Comparison of ENCODE assay signal across 9 cellular contexts in genomic region chr15:65077981-65078352, GRCh38. TPM values are rescaled to one million over a fixed set of nuclear protein-coding genes. Genes with fewer than 3 reads are reported as not detected.
A peak's percentile ranks its signal among the peaks of the same experiment; 100 is the strongest.
DNase-seq lines count a peak whose midpoint lies in the region; ATAC-seq and FAIRE-seq lines count a peak whose summit lies in the region.
"Had no signal": no experiment of that assay in that cellular context is flagged by ENCODE, and none has a peak within 500 bp of the region (broad histone marks: within the 10 kb centered on the region; RNA-seq: fewer than 3 reads in every experiment).

No MANE protein-coding gene starts in this region.

- H3K27ac ChIP-seq in small intestine (ENCODE audit: low read depth in 1 of 2, low read length in 1 of 2) = peak overlapping the region in 1 of 2 donors; percentile 52

- H3K4me1 ChIP-seq in small intestine (ENCODE audit: control insufficient read depth in 2 of 2, insufficient read depth in 1 of 2, low read depth in 1 of 2, low read length in 1 of 2) = peaks cover 0 to 5% of the 10 kb centered on the region in 2 donors

- 9 to 14% (median 12%) methylated on average over 24 of the region's 24 CpGs for WGBS in small intestine, 3 donors

- FAIRE-seq in small intestine (lab: Jason Lieb, UNC) = no peak

- H3K4me3 ChIP-seq in small intestine (ENCODE audit: low read depth in 1 of 2, low read length in 2 of 2) = no peak overlapping the region

- peak; percentile 71 for ATAC-seq in Right ventricle myocardium inferior
- ATAC-seq in left cardiac atrium = peak; percentile 28 to 61
- ATAC-seq in GM21515 (IDR thresholded peaks at IDR 0.05; ENCODE audit: unreplicated experiment) = no peak

- DNase-seq in Right ventricle myocardium inferior (ENCODE audit: missing footprints) (peak; percentile 88), cardiac septum (ENCODE audit: low spot score) (no peak), left cardiac atrium (peak; percentile 74), small intestine (peak; percentile 93), HuH-7.5 (ENCODE audit: low spot score) (no peak), A172 (ENCODE audit: low spot score) (no peak)
- DNase-seq in activated T-helper 9 cell treated with anti-CD3 and anti-CD28 coated beads, Interleukin-2, amount 50 U/mL, for 16 hours (ENCODE audit: low read depth) = peak; percentile 28
- DNase-seq: DND-41 had no signal

- no peaks in the 10 kb centered on the region for H3K27me3 ChIP-seq in small intestine (ENCODE audit: control insufficient read depth in 2 of 2, insufficient read depth in 2 of 2, low read length in 2 of 2)

- no peaks in the 10 kb centered on the region for H3K9me3 ChIP-seq in small intestine (ENCODE audit: control insufficient read depth, low read depth)

- intact Hi-C loops in Right ventricle myocardium inferior (cut with DNase I) (loop anchor here (2.0 kb wide), 1 partner anchor 23 kb away; no protein-coding TSS in a partner anchor), cardiac septum (cut with DNase I) (no loop called here), left cardiac atrium (cut with DNase I) (no loop called here)

- no peaks in the 10 kb centered on the region for H3K36me3 ChIP-seq in small intestine (ENCODE audit: control insufficient read depth in 2 of 2, insufficient read depth in 2 of 2, low read length in 2 of 2)

RNA-seq across cellular contexts. Expression of gene KBTBD13, which starts 1.4 kb away (rescaled TPM):
- total RNA-seq in Right ventricle myocardium inferior = 8.4 TPM
- total RNA-seq in cardiac septum = 3.3 TPM
- 1 to 10 TPM; 2.6 to 5.2 TPM for total RNA-seq in left cardiac atrium
- under 1 TPM in 1 of 3 donors, not detected in 2; 0.03 TPM for polyA plus RNA-seq in small intestine
- not detected in 2 replicates for total RNA-seq in A172 (2014; rRNA removed; shearing (Covaris generic))

RNA-seq across cellular contexts. Expression of gene RASL12, which starts 10.2 kb away (rescaled TPM):
- total RNA-seq in Right ventricle myocardium inferior (23.3 TPM), cardiac septum (11.5 TPM), left cardiac atrium (10 to 100 TPM; 53.3 to 63.3 TPM)
- polyA plus RNA-seq in small intestine = 1 to 10 TPM in 2 of 3 donors, under 1 TPM in 1; 0.45 to 7.7 (median 2.2) TPM
- not detected in 2 replicates for total RNA-seq in A172 (2014; rRNA removed; shearing (Covaris generic))

RNA-seq across cellular contexts. Expression of gene SLC51B, which starts 32.8 kb away (rescaled TPM):
- total RNA-seq in Right ventricle myocardium inferior (not detected), cardiac septum (not detected), left cardiac atrium (not detected)
- 100 to 1,000 TPM in 2 of 3 donors, 10 to 100 TPM in 1; 82.7 to 258 (median 242) TPM for polyA plus RNA-seq in small intestine
- not detected in 2 replicates for total RNA-seq in A172 (2014; rRNA removed; shearing (Covaris generic))

RNA-seq across cellular contexts. Expression of gene UBAP1L, which starts 37.0 kb away (rescaled TPM):
- total RNA-seq in Right ventricle myocardium inferior (1.5 TPM), cardiac septum (2.4 TPM), left cardiac atrium (1 to 10 TPM; 2.1 to 2.9 TPM)
- polyA plus RNA-seq in small intestine = 1 to 10 TPM; 1.5 to 5.8 (median 4.9) TPM
- 0.05 and 0.65 TPM in 2 replicates for total RNA-seq in A172 (2014; rRNA removed; shearing (Covaris generic))

RNA-seq across cellular contexts. Expression of gene MTFMT, which starts 48.5 kb away (rescaled TPM):
- total RNA-seq in Right ventricle myocardium inferior (18.7 TPM), cardiac septum (18.4 TPM), left cardiac atrium (10 to 100 TPM; 13.9 to 23.6 TPM)
- 10 to 100 TPM in 2 of 3 donors, 1 to 10 TPM in 1; 9.7 to 14.8 (median 11.5) TPM for polyA plus RNA-seq in small intestine
- 33.4 and 47.1 TPM in 2 replicates for total RNA-seq in A172 (2014; rRNA removed; shearing (Covaris generic))

Comparison
In these comparisons a context has a peak if more than half of its experiments do, and no peak if none do; other contexts are left out.
1. DNase-seq: peak in Right ventricle myocardium inferior (single experiment), activated T-helper 9 cell treated with anti-CD3 and anti-CD28 coated beads, Interleukin-2, amount 50 U/mL, for 16 hours (single experiment), left cardiac atrium (single experiment) and small intestine (single experiment); none in cardiac septum (single experiment), HuH-7.5 (single experiment) and A172 (single experiment).
2. RNA of gene RASL12, which starts 10.2 kb away (total RNA-seq): 53.3 to 63.3 TPM in left cardiac atrium, 23.3 TPM in Right ventricle myocardium inferior (single experiment) and 11.5 TPM in cardiac septum (single experiment); not detected in A172; every median in the first group is over 10 times any median in the second.